ENCODE assay signal across 24 cellular contexts in the genomic region with DNA sequence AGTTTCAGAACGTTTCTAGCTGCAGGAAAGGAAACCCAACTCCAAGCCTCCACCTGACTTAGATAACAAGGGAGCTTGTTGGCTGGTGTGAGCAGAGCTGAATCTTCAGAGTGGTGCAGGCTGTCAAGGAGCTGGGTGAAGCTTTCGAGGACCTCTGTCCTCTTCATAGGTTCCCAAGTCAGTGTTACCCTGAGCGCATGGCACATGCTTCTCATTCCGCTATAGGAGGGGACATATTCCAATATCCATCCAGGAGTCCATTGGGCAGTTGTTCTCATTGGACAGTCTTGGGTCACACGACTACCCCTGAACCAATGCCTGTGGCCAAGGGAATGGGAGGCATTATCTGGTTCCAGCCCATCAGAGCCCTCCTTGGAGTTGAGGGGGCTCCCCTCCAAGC. TPM values are rescaled to one million over a fixed set of nuclear protein-coding genes. Genes with fewer than 3 reads are reported as not detected.
DNase-seq lines count a peak whose midpoint lies in the region; ATAC-seq, FAIRE-seq and TF ChIP-seq lines count a peak whose summit lies in the region.
"Had no signal": no experiment of that assay in that cellular context is flagged by ENCODE, and none has a peak within 500 bp of the region (broad histone marks: within the 10 kb centered on the region; RNA-seq: fewer than 3 reads in every experiment).

No MANE protein-coding gene starts in this region.

- no peak for TF ChIP-seq CTCF in K562 (IDR thresholded peaks at IDR 0.05 in 2 of 3, conservative IDR thresholded peaks at IDR 0.05 in 1 of 3; ENCODE audit: insufficient read depth in 2 of 3, low read depth in 1 of 3, low read length in 3 of 3)
- no peak for TF ChIP-seq CTCF in neutrophil (IDR thresholded peaks at IDR 0.05)
- no peak for TF ChIP-seq CTCF in thyroid gland (IDR thresholded peaks at IDR 0.05)
- TF ChIP-seq CTCF in colonic mucosa (IDR thresholded peaks at IDR 0.05) = no peak

- H3K4me1 ChIP-seq in K562 (replicated peaks in 1 of 2; ENCODE audit: control insufficient read depth in 2 of 2, insufficient read depth in 2 of 2, low read length in 2 of 2) = peaks cover 0 to 2% of the 10 kb centered on the region in 2 experiments; a peak in 1 of 5 replicates
- H3K4me1 ChIP-seq in neutrophil (ENCODE audit: control insufficient read depth in 1 of 2, insufficient read depth in 1 of 2, low read depth in 1 of 2, low read length in 1 of 2) = peaks cover 5% of the 10 kb centered on the region in 2 experiments
- H3K4me1 ChIP-seq in thyroid gland = peaks cover 18 to 43% of the 10 kb centered on the region in 2 donors
- no peaks in the 10 kb centered on the region for H3K4me1 ChIP-seq in colonic mucosa

- H3K9me3 ChIP-seq in K562 (replicated peaks; ENCODE audit: control insufficient read depth, insufficient read depth, low read depth, low read length) (no peaks in the 10 kb centered on the region), neutrophil (no peaks in the 10 kb centered on the region), thyroid gland (no peaks in the 10 kb centered on the region), colonic mucosa (no peaks in the 10 kb centered on the region)
- H3K9me3 ChIP-seq: SJCRH30 had no signal

- no peak for TF ChIP-seq EP300 in K562 (IDR thresholded peaks at IDR 0.05; ENCODE audit: low read length)

- H3K9ac ChIP-seq in K562 (ENCODE audit: insufficient read depth in 1 of 2, low read depth in 2 of 2, low read length in 2 of 2) (no peak overlapping the region), colonic mucosa (ENCODE audit: low read depth in 2 of 2, low read length in 2 of 2) (no peak overlapping the region)

- DNase-seq in HEK293T (ENCODE audit: extremely low spot score) (no peak), K562 (ENCODE audit: extremely low read depth in 1 of 4, low spot score in 3 of 4) (no peak), thyroid gland (no peak), NOMO-1 treated with dmso at 0.1 percent for 144 hours (lab: John Stamatoyannopoulos, UW; ENCODE audit: unreplicated experiment) (no peak), T-helper 1 cell (no peak), colonic mucosa (no peak)
- DNase-seq: CD4-positive, CD25-positive, alpha-beta regulatory T cell; EL; GF-D8; KBM-7; MM.1S; NCI-H1048; NCI-H1436; NCI-H1930; NCI-H2227 treated with DMSO at 0.1 percent for 48 hours; NCI-H510A treated with DMSO at 0.1 percent for 48 hours; NCI-H748 treated with DMSO at 0.1 percent for 48 hours; NK-92 treated with Interleukin-12 subunit alpha and Interleukin-12 subunit beta, amount 100 ng/mL, for 24 hours; SJCRH30 had no signal

- H3K79me2 ChIP-seq in K562 (ENCODE audit: control insufficient read depth, insufficient read depth, low read length) = no peaks in the 10 kb centered on the region

- CTCF ChIA-PET in HEK293T (lab: Yijun Ruan, JAX) = interaction anchor here (0.6 to 1.0 kb wide), 3 partner anchors 52 to 574 kb away, joined by 3 to 4 read pairs (median 4); no protein-coding TSS in a partner anchor
- CTCF ChIA-PET in K562 (lab: Yijun Ruan, JAX; ENCODE audit: low intra/inter-chr PET ratio) = no interaction called here

- no peak overlapping the region for H3K27ac ChIP-seq in K562 (ENCODE audit: extremely low read depth, low read depth, low read length)
- H3K27ac ChIP-seq in neutrophil = peak overlapping the region; percentile 0
- H3K27ac ChIP-seq in thyroid gland = peak overlapping the region in 2 of 3 donors; percentile 60 to 68
- no peak overlapping the region for H3K27ac ChIP-seq in colonic mucosa
- H3K27ac ChIP-seq: SJCRH30 had no signal

- POLR2A ChIA-PET in HEK293T (lab: Yijun Ruan, JAX) (interaction anchor here (2.2 kb wide), 1 partner anchor 50 kb away, joined by 12 read pairs; the partner anchor contains the start of gene DUSP1), K562 (lab: Yijun Ruan, JAX) (interaction anchor here (0.5 to 0.6 kb wide), 2 partner anchors 238 to 607 kb away, joined by 4 to 5 read pairs; partner anchors contain the start of gene STC2)

- TF ChIP-seq RAD21 in K562 (CRISPR knock-in tag; conservative IDR thresholded peaks at IDR 0.05 in 1 of 2, IDR thresholded peaks at IDR 0.05 in 1 of 2) = no peak

- BruUV-seq in K562 (replicated peaks; lab: Mats Ljungman, UMichigan) = no TSS peak

- no peaks in the 10 kb centered on the region for H3K9me1 ChIP-seq in K562 (ENCODE audit: control insufficient read depth, insufficient read depth, low read length)

- TF ChIP-seq POLR2A in K562 (conservative IDR thresholded peaks at IDR 0.05) (no peak), thyroid gland (IDR thresholded peaks at IDR 0.05) (no peak)

- H3K4me3 ChIP-seq in K562 (no peak overlapping the region), neutrophil (ENCODE audit: low read depth in 1 of 2, low read length in 1 of 2) (no peak overlapping the region), thyroid gland (replicated peaks in 1 of 3) (no peak overlapping the region), colonic mucosa (no peak overlapping the region)
- H3K4me3 ChIP-seq: SJCRH30 had no signal

- in situ Hi-C loops in K562 (cut with MboI) = loop anchor here (25.0 kb wide), 1 partner anchor 1592 kb away; no protein-coding TSS in a partner anchor

- FAIRE-seq in K562 (lab: Jason Lieb, UNC) = no peak
- FAIRE-seq: H1 had no signal

- no peak overlapping the region; the same call in 1 of the 2 replicates for H3K4me2 ChIP-seq in K562 (ENCODE audit: insufficient read depth, low read length)

- H3K27me3 ChIP-seq in K562 (ENCODE audit: control insufficient read depth in 2 of 2, insufficient read depth in 2 of 2, low read length in 2 of 2) (peaks cover 22 to 34% of the 10 kb centered on the region in 2 experiments; a peak in 4 of 5 replicates), neutrophil (peaks cover 10% of the 10 kb centered on the region), thyroid gland (no peaks in the 10 kb centered on the region), colonic mucosa (no peaks in the 10 kb centered on the region)

- ATAC-seq in K562 = 0 out of 3 replicates have a peak, but pooled peaks have one; percentile 9
- no peak for ATAC-seq in HG02870 (IDR thresholded peaks at IDR 0.05; ENCODE audit: unreplicated experiment)
- ATAC-seq: HCT116, Panc1 had no signal

- H3K36me3 ChIP-seq in K562 (ENCODE audit: control insufficient read depth, insufficient read depth, low read length) = no peaks in the 10 kb centered on the region
- no peaks in the 10 kb centered on the region for H3K36me3 ChIP-seq in neutrophil
- no peaks in the 10 kb centered on the region for H3K36me3 ChIP-seq in thyroid gland
- H3K36me3 ChIP-seq in colonic mucosa = no peaks in the 10 kb centered on the region
- H3K36me3 ChIP-seq: SJCRH30 had no signal

- H2AFZ ChIP-seq in K562 (ENCODE audit: low read depth, low read length) = peak overlapping the region; percentile 1; the same call in 1 of the 2 replicates

- WGBS in K562 (ENCODE audit: insufficient coverage, low coverage, missing lambda C conversion rate) = 14% methylated on average over 5 of the region's 5 CpGs
- 71 to 78% methylated on average over 5 of the region's 5 CpGs for WGBS in thyroid gland, 2 donors

- H4K20me1 ChIP-seq in K562 (replicated peaks; ENCODE audit: control insufficient read depth, insufficient read depth, low read length) = 0 out of 2 replicates have a peak, but pooled peaks cover 2% of the 10 kb centered on the region

- intact Hi-C loops in K562 (cut with micrococcal nuclease) (no loop called here), thyroid gland (cut with DNase I) (no loop called here), colonic mucosa (cut with DNase I) (no loop called here)

TF ChIP-seq in HEK293T, 16 proteins besides CTCF, POLR2A, EP300 and RAD21:
- TF ChIP-seq TARDBP (IDR thresholded peaks at IDR 0.05) (no peak), FOXM1 (IDR thresholded peaks at IDR 0.05; ENCODE audit: borderline replicate concordance) (no peak), L3MBTL2 (conservative IDR thresholded peaks at IDR 0.05) (0 out of 2 replicates have a peak, but pooled peaks have one; percentile 24), FOXA1 (IDR thresholded peaks at IDR 0.05) (no peak), BHLHE40 (IDR thresholded peaks at IDR 0.05; ENCODE audit: borderline replicate concordance) (no peak), LEF1 (IDR thresholded peaks at IDR 0.05; ENCODE audit: borderline replicate concordance) (no peak)
TF ChIP-seq in HEK293T: peak in this region for 1.

TF ChIP-seq in K562, 482 proteins besides CTCF, POLR2A, EP300 and RAD21 (continues in another document):
- peak; percentile 39 for TF ChIP-seq NFYB (IDR thresholded peaks at IDR 0.05; ENCODE audit: extremely low read depth, insufficient read length)

RNA-seq across cellular contexts. Expression of gene DUSP1, which starts 50.3 kb away (rescaled TPM):
- total RNA-seq in K562 (2011; cell fraction: chromatin; rRNA removed; ENCODE audit: low replicate concordance) = 11.5 and 24.3 TPM in 2 replicates
- 32.5 and 33.0 TPM in 2 replicates for total RNA-seq in K562 (2011; cell fraction: nucleolus; rRNA removed)
- 17.9 and 22.4 TPM in 2 replicates for total RNA-seq in K562 (2011; cell fraction: nucleoplasm; rRNA removed)
- 12.8 and 18.9 TPM in 2 replicates for total RNA-seq in K562 (2014; rRNA removed)
- 5.0 and 7.3 TPM in 2 replicates for total RNA-seq in K562 (2014; rRNA removed; fragmentation: Illumina TruSeq; extraction: Trizol)
- 4.4 and 4.8 TPM in 2 replicates for total RNA-seq in K562 (2015; rRNA removed; fragmentation: Illumina TruSeq; extraction: Trizol)
- 14.2 and 17.1 TPM in 2 replicates for total RNA-seq in K562 (2021)
- polyA plus RNA-seq in K562 (2011; rRNA removed) = 12.6 and 13.3 TPM in 2 replicates
- polyA plus RNA-seq in K562 (2011; cell fraction: cytosol; rRNA removed) = 16.2 and 25.8 TPM in 2 replicates
- 26.5 and 30.4 TPM in 2 replicates for polyA plus RNA-seq in K562 (2011; cell fraction: nucleus; rRNA removed)
- polyA plus RNA-seq in K562 (2012) = 8.3 and 11.4 TPM in 2 replicates
- polyA plus RNA-seq in K562 (2014; fragmentation: Illumina TruSeq; extraction: Trizol) = 8.0 and 8.5 TPM in 2 replicates
- 1 to 10 TPM; 2.1 to 3.0 TPM for polyA plus RNA-seq in K562 (2014; fragmentation: Nextera tagmentation; extraction: Ambion mirVana)
- 10.1 and 14.1 TPM in 2 replicates for polyA plus RNA-seq in K562 (2014; rRNA removed)
- polyA minus RNA-seq in K562 (2011; rRNA and poly(A)+ RNA removed) = 13.6 and 20.8 TPM in 2 replicates
- 13.5 and 14.0 TPM in 2 replicates for polyA minus RNA-seq in K562 (2011; cell fraction: cytosol; rRNA and poly(A)+ RNA removed)
- polyA minus RNA-seq in K562 (2011; cell fraction: nucleus; rRNA and poly(A)+ RNA removed) = 23.3 and 31.2 TPM in 2 replicates
- total RNA-seq in thyroid gland = 1,000 to 10,000 TPM in 1 of 4 donors, 100 to 1,000 TPM in 3; 613 to 1,025 (median 690) TPM
- total RNA-seq in colonic mucosa = 100 to 1,000 TPM in 1 of 2 donors, 10 to 100 TPM in 1; 61.7 to 102 TPM

Comparison
In these comparisons a context has a peak if more than half of its experiments do, and no peak if none do; other contexts are left out.
1. H3K27ac ChIP-seq: peak in neutrophil (single experiment) and thyroid gland (2 of 3); none in K562 (single experiment) and colonic mucosa (single experiment).
2. RNA of gene DUSP1, which starts 50.3 kb away (total RNA-seq): 613 to 1,025 TPM in thyroid gland; 61.7 to 102 TPM in colonic mucosa and 4.4 to 33.0 TPM in K562; every median in the first group is over 4 times any median in the second.